Comparison of ENCODE assay signal across 9 cellular contexts in the genomic region with DNA sequence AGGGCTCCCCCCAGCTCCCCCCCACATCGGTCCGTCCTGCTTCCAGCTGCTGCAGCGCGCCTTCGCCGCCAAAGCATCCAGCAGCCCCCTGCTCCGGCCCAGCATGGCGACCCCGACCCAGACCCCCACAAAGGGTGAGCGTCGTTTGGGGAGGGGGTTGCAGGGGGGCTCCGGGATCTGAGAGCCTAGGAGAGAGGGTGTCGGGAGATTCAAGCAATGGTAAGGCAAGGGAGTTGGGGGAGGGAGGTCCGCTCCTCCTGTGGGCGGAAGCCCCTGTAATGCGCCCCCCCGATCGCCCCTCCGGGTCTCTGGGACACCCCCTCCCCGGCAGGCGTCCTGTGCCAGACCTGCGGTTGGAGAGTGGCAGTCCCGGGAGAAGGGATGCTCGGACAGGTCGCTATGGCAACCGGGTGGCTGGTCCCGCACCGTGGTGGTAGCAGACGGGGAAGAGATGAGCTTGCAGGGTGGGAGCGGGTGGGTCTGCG. TPM values are rescaled to one million over a fixed set of nuclear protein-coding genes. Genes with fewer than 3 reads are reported as not detected.
DNase-seq lines count a peak whose midpoint lies in the region; ATAC-seq and TF ChIP-seq lines count a peak whose summit lies in the region.
"Had no signal": no experiment of that assay in that cellular context is flagged by ENCODE, and none has a peak within 500 bp of the region (broad histone marks: within the 10 kb centered on the region; RNA-seq: fewer than 3 reads in every experiment).

A gene with protein sequence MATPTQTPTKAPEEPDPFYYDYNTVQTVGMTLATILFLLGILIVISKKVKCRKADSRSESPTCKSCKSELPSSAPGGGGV (plus strand): TSS at position 25 of the 485 bp plus-strand sequence. CDS start 79 bp downstream, at position 104.

- peaks cover 25% of the 10 kb centered on the region for H3K4me1 Mint-ChIP-seq in activated CD8-positive, alpha-beta memory T cell treated with anti-CD3 and anti-CD28 coated beads, Interleukin-2, amount 10 ng/mL, durations not matched to agents 7 days and 5 days
- H3K4me1 Mint-ChIP-seq in T-cell (peaks cover 35 to 41% (median 40%) of the 10 kb centered on the region in 3 donors), glutamatergic neuron (ENCODE audit: low read depth, unreplicated experiment) (peaks cover 24% of the 10 kb centered on the region)

- POLR2A ChIA-PET in T-cell (lab: Charles Lee) = interaction anchor here in 1 of 2 donors (0.6 kb wide), 1 partner anchor 131 kb away, joined by 4 read pairs; no protein-coding TSS in a partner anchor

- DNase-seq in activated CD8-positive, alpha-beta memory T cell treated with anti-CD3 and anti-CD28 coated beads, Interleukin-2, amount 50 U/mL, for 4 hours = peak; percentile 28
- no peak for DNase-seq in activated CD8-positive, alpha-beta memory T cell treated with anti-CD3 and anti-CD28 coated beads, Interleukin-2, amount 10 ng/mL, durations not matched to agents 7 days and 5 days
- peak in 1 of 34 experiments; percentile 26 for DNase-seq in T-cell
- DNase-seq in glutamatergic neuron = peak; percentile 82
- peak; percentile 28 for DNase-seq in stimulated activated naive CD8-positive, alpha-beta T cell treated with anti-CD3 and anti-CD28 coated beads, Interleukin-15, Interleukin-2, amounts not matched to agents 100 U/mL and 50 U/mL, for 24 hours
- DNase-seq in mucosa of gallbladder (ENCODE audit: low spot score) = no peak
- DNase-seq in OCI-M1 (lab: John Stamatoyannopoulos, UW) = no peak
- no peak for DNase-seq in stimulated activated CD4-positive, alpha-beta T cell treated with anti-CD3 and anti-CD28 coated beads, Interleukin-4, amount 100 ng/mL, for 4 hours
- DNase-seq: NCI-H2081 treated with DMSO at 0.1 percent for 48 hours had no signal

- peaks cover 24% of the 10 kb centered on the region for H3K27me3 Mint-ChIP-seq in activated CD8-positive, alpha-beta memory T cell treated with anti-CD3 and anti-CD28 coated beads, Interleukin-2, amount 10 ng/mL, durations not matched to agents 7 days and 5 days
- peaks cover 0 to 3% of the 10 kb centered on the region in 2 donors for H3K27me3 Mint-ChIP-seq in T-cell
- peaks cover 17% of the 10 kb centered on the region for H3K27me3 Mint-ChIP-seq in glutamatergic neuron (ENCODE audit: unreplicated experiment)

- no peak for ATAC-seq in activated CD8-positive, alpha-beta memory T cell treated with anti-CD3 and anti-CD28 coated beads, Interleukin-2, amount 10 ng/mL, durations not matched to agents 7 days and 5 days
- no peak for ATAC-seq in T-cell (replicated peaks in 1 of 4)
- ATAC-seq in stimulated activated naive CD8-positive, alpha-beta T cell treated with anti-CD3 and anti-CD28 coated beads, Interleukin-15, Interleukin-2, amounts not matched to agents 100 U/mL and 50 U/mL, for 24 hours = no peak

- CTCF ChIA-PET in activated CD8-positive, alpha-beta memory T cell treated with anti-CD3 and anti-CD28 coated beads, Interleukin-2, amount 10 ng/mL, durations not matched to agents 7 days and 5 days (lab: Charles Lee) = interaction anchor here (0.6 to 7.1 kb wide), 9 partner anchors 8 to 122 kb away, joined by 3 to 90 read pairs (median 5); a partner anchor contains a TSS
- CTCF ChIA-PET in T-cell (lab: Charles Lee) = interaction anchor here (0.6 to 1.8 kb wide), 5 partner anchors 11 to 136 kb away, joined by 3 to 6 read pairs (median 5); a partner anchor contains a TSS

- H3K27ac Mint-ChIP-seq in activated CD8-positive, alpha-beta memory T cell treated with anti-CD3 and anti-CD28 coated beads, Interleukin-2, amount 10 ng/mL, durations not matched to agents 7 days and 5 days = no peak within 1 kb of the TSS
- H3K27ac Mint-ChIP-seq in T-cell = peak within 1 kb of the TSS; percentile 59
- peak within 1 kb of the TSS; percentile 56 for H3K27ac Mint-ChIP-seq in glutamatergic neuron (ENCODE audit: unreplicated experiment)

- H3K4me3 Mint-ChIP-seq in activated CD8-positive, alpha-beta memory T cell treated with anti-CD3 and anti-CD28 coated beads, Interleukin-2, amount 10 ng/mL, durations not matched to agents 7 days and 5 days = no peak within 1 kb of the TSS
- peak within 1 kb of the TSS; percentile 81 to 85 (median 83) for H3K4me3 Mint-ChIP-seq in T-cell
- H3K4me3 Mint-ChIP-seq in glutamatergic neuron (ENCODE audit: unreplicated experiment) = peak within 1 kb of the TSS; percentile 89

- TF ChIP-seq CTCF in glutamatergic neuron (IDR thresholded peaks at IDR 0.05; ENCODE audit: partially characterized antibody, unreplicated experiment) = peak; percentile 70

- no peaks in the 10 kb centered on the region for H3K36me3 Mint-ChIP-seq in activated CD8-positive, alpha-beta memory T cell treated with anti-CD3 and anti-CD28 coated beads, Interleukin-2, amount 10 ng/mL, durations not matched to agents 7 days and 5 days
- H3K36me3 Mint-ChIP-seq in T-cell = no peaks in the 10 kb centered on the region
- H3K36me3 Mint-ChIP-seq in glutamatergic neuron (ENCODE audit: unreplicated experiment) = no peaks in the 10 kb centered on the region

- H3K9me3 Mint-ChIP-seq in activated CD8-positive, alpha-beta memory T cell treated with anti-CD3 and anti-CD28 coated beads, Interleukin-2, amount 10 ng/mL, durations not matched to agents 7 days and 5 days (ENCODE audit: low read depth) = no peaks in the 10 kb centered on the region
- H3K9me3 Mint-ChIP-seq in T-cell = no peaks in the 10 kb centered on the region
- H3K9me3 Mint-ChIP-seq in glutamatergic neuron (ENCODE audit: unreplicated experiment) = peaks cover 6% of the 10 kb centered on the region

RNA-seq across cellular contexts. Expression of the gene that starts here (rescaled TPM):
- total RNA-seq in activated CD8-positive, alpha-beta memory T cell treated with anti-CD3 and anti-CD28 coated beads, Interleukin-2, amount 10 ng/mL, durations not matched to agents 7 days and 5 days = 1 to 10 TPM; 1.1 to 1.9 TPM
- total RNA-seq in T-cell (10 to 100 TPM in 4 of 5 donors, 1 to 10 TPM in 1; 8.8 to 24.0 (median 12.6) TPM), glutamatergic neuron (ENCODE audit: unreplicated experiment) (22.3 TPM), mucosa of gallbladder (not detected)

Comparison
In these comparisons a context has a peak if more than half of its experiments do, and no peak if none do; other contexts are left out.
1. DNase-seq: peak in activated CD8-positive, alpha-beta memory T cell treated with anti-CD3 and anti-CD28 coated beads, Interleukin-2, amount 50 U/mL, for 4 hours (single experiment), glutamatergic neuron (single experiment) and stimulated activated naive CD8-positive, alpha-beta T cell treated with anti-CD3 and anti-CD28 coated beads, Interleukin-15, Interleukin-2, amounts not matched to agents 100 U/mL and 50 U/mL, for 24 hours (single experiment); none in activated CD8-positive, alpha-beta memory T cell treated with anti-CD3 and anti-CD28 coated beads, Interleukin-2, amount 10 ng/mL, durations not matched to agents 7 days and 5 days (single experiment), mucosa of gallbladder (single experiment), OCI-M1 (single experiment) and stimulated activated CD4-positive, alpha-beta T cell treated with anti-CD3 and anti-CD28 coated beads, Interleukin-4, amount 100 ng/mL, for 4 hours (0 of 2).